15 cellular contexts compared by ENCODE assay signal in genomic region chr1:30513396-30514136, GRCh38.
"Had no signal": no experiment of that assay in that cellular context is flagged by ENCODE, and none has a peak within 500 bp of the region (broad histone marks: within the 10 kb centered on the region; RNA-seq: fewer than 3 reads in every experiment).

No MANE protein-coding gene starts in this region.

- H3K27ac Mint-ChIP-seq: activated B cell treated with CpG ODN at 0.5 μM for 24 hours; activated CD4-positive, alpha-beta T cell treated with anti-CD3 and anti-CD28 coated beads, Interleukin-2, amount 10 ng/mL, durations not matched to agents 7 days and 5 days; activated naive CD4-positive, alpha-beta T cell treated with anti-CD3 and anti-CD28 coated beads, Interleukin-2, amount 50 U/mL, for 24 hours; activated T-cell treated with anti-CD3 and anti-CD28 coated beads, Interleukin-2, amount 50 U/mL, for 24 hours; stimulated activated naive CD8-positive, alpha-beta T cell treated with anti-CD3 and anti-CD28 coated beads, Interleukin-15, amount 100 ng/mL, for 72 hours; T-helper 17 cell had no signal

- H3K4me1 Mint-ChIP-seq: activated B cell treated with CpG ODN at 0.5 μM for 24 hours; activated CD4-positive, alpha-beta T cell treated with anti-CD3 and anti-CD28 coated beads, Interleukin-2, amount 10 ng/mL, durations not matched to agents 7 days and 5 days; activated naive CD4-positive, alpha-beta T cell treated with anti-CD3 and anti-CD28 coated beads, Interleukin-2, amount 50 U/mL, for 24 hours; stimulated activated naive CD8-positive, alpha-beta T cell treated with anti-CD3 and anti-CD28 coated beads, Interleukin-15, amount 100 ng/mL, for 72 hours; T-helper 17 cell had no signal

- H3K4me3 ChIP-seq: heart left ventricle, psoas muscle, thoracic aorta had no signal

- H3K9me3 ChIP-seq: neutrophil, psoas muscle, thoracic aorta had no signal

- H3K36me3 Mint-ChIP-seq: activated naive CD4-positive, alpha-beta T cell treated with anti-CD3 and anti-CD28 coated beads, Interleukin-2, amount 50 U/mL, for 24 hours; brain had no signal

- DNase-seq: activated B cell treated with CpG ODN at 0.5 μM for 24 hours; activated CD4-positive, alpha-beta T cell treated with anti-CD3 and anti-CD28 coated beads, Interleukin-2, amount 10 ng/mL, durations not matched to agents 7 days and 5 days; activated effector memory CD4-positive, alpha-beta T cell treated with Interleukin-2 at 50 U/mL for 16 hours; activated T-cell treated with anti-CD3 and anti-CD28 coated beads, Interleukin-2, amount 50 U/mL, for 24 hours; foreskin melanocyte; psoas muscle; stimulated activated CD4-positive, alpha-beta T cell treated with anti-CD3 and anti-CD28 coated beads, Interleukin-15, amount 100 ng/mL, for 24 hours; stimulated activated CD4-positive, alpha-beta T cell treated with anti-CD3 and anti-CD28 coated beads, Interleukin-4, amount 100 ng/mL, for 24 hours; stimulated activated naive CD8-positive, alpha-beta T cell treated with anti-CD3 and anti-CD28 coated beads, Interleukin-15, amount 100 ng/mL, for 72 hours; T-helper 17 cell had no signal

- H3K4me1 ChIP-seq: heart left ventricle, psoas muscle had no signal

- H3K9me3 Mint-ChIP-seq: activated B cell treated with CpG ODN at 0.5 μM for 24 hours; activated CD4-positive, alpha-beta T cell treated with anti-CD3 and anti-CD28 coated beads, Interleukin-2, amount 10 ng/mL, durations not matched to agents 7 days and 5 days; activated naive CD4-positive, alpha-beta T cell treated with anti-CD3 and anti-CD28 coated beads, Interleukin-2, amount 50 U/mL, for 24 hours; activated T-cell treated with anti-CD3 and anti-CD28 coated beads, Interleukin-2, amount 50 U/mL, for 24 hours had no signal

- H3K27ac ChIP-seq: heart left ventricle, neutrophil, psoas muscle, thoracic aorta had no signal

- H3K36me3 ChIP-seq: heart left ventricle, neutrophil, thoracic aorta had no signal

- ATAC-seq: heart left ventricle; psoas muscle; stimulated activated naive CD8-positive, alpha-beta T cell treated with anti-CD3 and anti-CD28 coated beads, Interleukin-15, amount 100 ng/mL, for 72 hours; T-helper 17 cell had no signal

- H3K27me3 ChIP-seq: neutrophil had no signal

- H3K4me3 Mint-ChIP-seq: activated B cell treated with CpG ODN at 0.5 μM for 24 hours; activated CD4-positive, alpha-beta T cell treated with anti-CD3 and anti-CD28 coated beads, Interleukin-2, amount 10 ng/mL, durations not matched to agents 7 days and 5 days; activated naive CD4-positive, alpha-beta T cell treated with anti-CD3 and anti-CD28 coated beads, Interleukin-2, amount 50 U/mL, for 24 hours; activated T-cell treated with anti-CD3 and anti-CD28 coated beads, Interleukin-2, amount 50 U/mL, for 24 hours; brain; stimulated activated naive CD8-positive, alpha-beta T cell treated with anti-CD3 and anti-CD28 coated beads, Interleukin-15, amount 100 ng/mL, for 72 hours; T-helper 17 cell had no signal
